In the genomic region with DNA sequence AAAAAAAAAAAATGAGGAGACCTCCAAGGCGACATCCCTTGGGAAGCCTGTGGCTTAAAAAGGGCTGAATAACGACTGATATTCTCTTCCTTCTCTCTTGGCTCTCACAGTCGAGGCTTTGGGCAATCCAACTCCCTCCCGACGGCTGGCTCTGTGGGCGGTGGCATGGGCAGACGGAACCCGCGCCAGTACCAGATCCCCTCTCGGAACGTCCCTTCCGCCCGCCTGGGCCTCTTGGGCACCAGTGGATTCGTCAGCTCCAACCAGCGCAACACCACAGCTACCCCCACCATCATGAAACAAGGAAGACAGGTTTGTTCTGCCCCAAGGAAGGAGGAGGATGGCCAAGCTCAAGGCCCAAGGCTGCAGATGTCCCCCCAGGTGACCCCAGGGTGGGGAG, we compare ENCODE assay signal across 17 cellular contexts.
A peak's percentile ranks its signal among the peaks of the same experiment; 100 is the strongest.
DNase-seq lines count a peak whose midpoint lies in the region; ATAC-seq, FAIRE-seq and TF ChIP-seq lines count a peak whose summit lies in the region.
"Had no signal": no experiment of that assay in that cellular context is flagged by ENCODE, and none has a peak within 500 bp of the region (broad histone marks: within the 10 kb centered on the region; RNA-seq: fewer than 3 reads in every experiment).

No MANE protein-coding gene starts in this region.

- intact Hi-C loops in left ventricle myocardium inferior (cut with micrococcal nuclease) (loop anchor here (5.0 kb wide), 1 partner anchor 83 kb away; no protein-coding TSS in a partner anchor), Right ventricle myocardium superior (cut with DNase I) (loop anchor here (5.0 kb wide), 1 partner anchor 78 kb away; no protein-coding TSS in a partner anchor), aorta (cut with DNase I) (loop anchor here (1.0 to 5.0 kb wide), 4 partner anchors 38 to 210 kb away; no protein-coding TSS in a partner anchor)

- TF ChIP-seq CTCF in left ventricle myocardium inferior (IDR thresholded peaks at IDR 0.05; ENCODE audit: borderline replicate concordance) (no peak), astrocyte (IDR thresholded peaks at IDR 0.05; ENCODE audit: insufficient read depth, low read depth, low read length) (no peak), osteoblast (IDR thresholded peaks at IDR 0.05; ENCODE audit: extremely low read depth, low read depth, low read length) (no peak)

- H3K4me1 ChIP-seq in left ventricle myocardium inferior = peaks cover 91% of the 10 kb centered on the region
- H3K4me1 ChIP-seq in astrocyte (ENCODE audit: insufficient read depth, low read length) = peaks cover 44% of the 10 kb centered on the region
- H3K4me1 ChIP-seq in osteoblast (ENCODE audit: insufficient read depth, low read length) = peaks cover 50% of the 10 kb centered on the region
- H3K4me1 ChIP-seq in aorta (ENCODE audit: control insufficient read depth in 1 of 2, insufficient read depth in 2 of 2, low read length in 2 of 2) = peaks cover 6 to 9% of the 10 kb centered on the region in 2 donors

- DNase-seq in left ventricle myocardium inferior (no peak), Right ventricle myocardium superior (no peak), astrocyte (ENCODE audit: low read depth) (no peak), osteoblast (ENCODE audit: insufficient read length, low spot score, missing footprints) (no peak), aorta (no peak), LoVo (ENCODE audit: low spot score) (no peak)
- no peak for DNase-seq in activated T-cell treated with anti-CD3 and anti-CD28 coated beads, Interleukin-2, amount 50 U/mL, for 4 hours
- DNase-seq: AML-193; CD8-positive, alpha-beta T cell; GOT3; NCI-H1417; NCI-H2029; NCI-H510A treated with DMSO at 0.1 percent for 48 hours; SHP77 treated with DMSO at 0.1 percent for 48 hours had no signal

- H4K20me1 ChIP-seq in astrocyte (ENCODE audit: insufficient read depth, low read length) (peaks cover 11% of the 10 kb centered on the region), osteoblast (ENCODE audit: insufficient read depth, low read length) (no peaks in the 10 kb centered on the region)

- H3K27ac Mint-ChIP-seq in astrocyte (ENCODE audit: unreplicated experiment) = no peak overlapping the region
- H3K27ac Mint-ChIP-seq: CD8-positive, alpha-beta T cell had no signal

- peaks cover 19% of the 10 kb centered on the region for H3K36me3 Mint-ChIP-seq in astrocyte (ENCODE audit: low read depth, unreplicated experiment)
- peaks cover 4% of the 10 kb centered on the region for H3K36me3 Mint-ChIP-seq in activated T-cell treated with anti-CD3 and anti-CD28 coated beads, Interleukin-2, amount 50 U/mL, for 4 hours (ENCODE audit: insufficient read depth)
- H3K36me3 Mint-ChIP-seq: CD8-positive, alpha-beta T cell had no signal

- no peak overlapping the region for H3K4me3 ChIP-seq in left ventricle myocardium inferior
- H3K4me3 ChIP-seq in astrocyte (ENCODE audit: insufficient read depth, low read depth, low read length) = no peak overlapping the region
- no peak overlapping the region for H3K4me3 ChIP-seq in osteoblast (ENCODE audit: insufficient read depth, low read length)
- H3K4me3 ChIP-seq in aorta (ENCODE audit: low read length in 2 of 2) = no peak overlapping the region

- no peaks in the 10 kb centered on the region for H3K27me3 ChIP-seq in left ventricle myocardium inferior (ENCODE audit: low read depth)
- no peaks in the 10 kb centered on the region for H3K27me3 ChIP-seq in astrocyte (ENCODE audit: insufficient read depth, low read length)
- no peaks in the 10 kb centered on the region for H3K27me3 ChIP-seq in osteoblast (ENCODE audit: insufficient read depth, low read length)
- no peaks in the 10 kb centered on the region for H3K27me3 ChIP-seq in aorta (ENCODE audit: control insufficient read depth in 1 of 2, insufficient read depth in 2 of 2, low read length in 1 of 2)

- H3K9me3 Mint-ChIP-seq in astrocyte (ENCODE audit: unreplicated experiment) = no peaks in the 10 kb centered on the region
- H3K9me3 Mint-ChIP-seq in activated T-cell treated with anti-CD3 and anti-CD28 coated beads, Interleukin-2, amount 50 U/mL, for 4 hours = no peaks in the 10 kb centered on the region
- H3K9me3 Mint-ChIP-seq: CD8-positive, alpha-beta T cell had no signal

- H3K36me3 ChIP-seq in left ventricle myocardium inferior = peaks cover 33% of the 10 kb centered on the region
- H3K36me3 ChIP-seq in astrocyte (ENCODE audit: insufficient read depth, low read length) = peaks cover 19% of the 10 kb centered on the region
- H3K36me3 ChIP-seq in osteoblast (ENCODE audit: insufficient read depth, low read length) = peaks cover 23% of the 10 kb centered on the region
- peaks cover 0 to 2% of the 10 kb centered on the region in 2 donors for H3K36me3 ChIP-seq in aorta (ENCODE audit: control insufficient read depth in 1 of 2, insufficient read depth in 2 of 2, low read length in 1 of 2)

- no peak for FAIRE-seq in astrocyte (lab: Jason Lieb, UNC)
- FAIRE-seq: HepG2 had no signal

- no peak overlapping the region for H3K4me3 Mint-ChIP-seq in astrocyte (ENCODE audit: unreplicated experiment)
- H3K4me3 Mint-ChIP-seq in activated T-cell treated with anti-CD3 and anti-CD28 coated beads, Interleukin-2, amount 50 U/mL, for 4 hours = no peak overlapping the region
- H3K4me3 Mint-ChIP-seq: CD8-positive, alpha-beta T cell had no signal

- H3K27me3 Mint-ChIP-seq in astrocyte (ENCODE audit: low read depth, unreplicated experiment) = no peaks in the 10 kb centered on the region
- no peaks in the 10 kb centered on the region for H3K27me3 Mint-ChIP-seq in activated T-cell treated with anti-CD3 and anti-CD28 coated beads, Interleukin-2, amount 50 U/mL, for 4 hours (ENCODE audit: low read depth)

- H3K9ac ChIP-seq in astrocyte (ENCODE audit: low read length) = no peak overlapping the region

- H3K79me2 ChIP-seq in astrocyte (ENCODE audit: insufficient read depth, low read length) (no peaks in the 10 kb centered on the region), osteoblast (ENCODE audit: insufficient read depth, low read length) (no peaks in the 10 kb centered on the region)

- ATAC-seq in Right ventricle myocardium superior (ENCODE audit: poor library complexity) (no peak), aorta (ENCODE audit: low FRiP score) (no peak), HG03196 (IDR thresholded peaks at IDR 0.05; ENCODE audit: unreplicated experiment) (no peak)
- no peak for ATAC-seq in activated T-cell treated with anti-CD3 and anti-CD28 coated beads, Interleukin-2, amount 50 U/mL, for 4 hours
- ATAC-seq: Panc1 had no signal

- WGBS in aorta, 2 donors = 54 to 62% methylated on average over 15 of the region's 15 CpGs

- peaks cover 29% of the 10 kb centered on the region for H3K4me1 Mint-ChIP-seq in astrocyte (ENCODE audit: low read depth, unreplicated experiment)
- peaks cover 34% of the 10 kb centered on the region for H3K4me1 Mint-ChIP-seq in activated T-cell treated with anti-CD3 and anti-CD28 coated beads, Interleukin-2, amount 50 U/mL, for 4 hours (ENCODE audit: low read depth)

- H3K9me3 ChIP-seq in left ventricle myocardium inferior (replicated peaks) = no peaks in the 10 kb centered on the region
- no peaks in the 10 kb centered on the region for H3K9me3 ChIP-seq in astrocyte (ENCODE audit: insufficient read depth, low read depth, low read length)
- no peaks in the 10 kb centered on the region for H3K9me3 ChIP-seq in osteoblast (ENCODE audit: low read depth, low read length)
- H3K9me3 ChIP-seq in aorta (ENCODE audit: control insufficient read depth, low read length) = no peaks in the 10 kb centered on the region

- H3K4me2 ChIP-seq in astrocyte (ENCODE audit: low read length) (no peak overlapping the region), osteoblast (ENCODE audit: insufficient read depth, low read length) (no peak overlapping the region)

- H2AFZ ChIP-seq in astrocyte (ENCODE audit: low read depth, low read length) = no peak overlapping the region
- H2AFZ ChIP-seq in osteoblast (ENCODE audit: low read length) = no peak overlapping the region

- H3K27ac ChIP-seq in left ventricle myocardium inferior (replicated peaks) = peak overlapping the region; percentile 91
- H3K27ac ChIP-seq in astrocyte (ENCODE audit: low read depth, low read length) = peak overlapping the region; percentile 10
- peak overlapping the region; percentile 100 for H3K27ac ChIP-seq in osteoblast (ENCODE audit: low read depth, low read length)
- H3K27ac ChIP-seq in aorta (ENCODE audit: low read depth in 1 of 2, low read length in 2 of 2) = peak overlapping the region; percentile 76 to 78

Comparison
In these comparisons a context has a peak if more than half of its experiments do, and no peak if none do; other contexts are left out.
1. H3K27ac ChIP-seq: peak in every context shown above with its lines; median percentile 100 in osteoblast; 91 in left ventricle myocardium inferior; 77 in aorta; 10 in astrocyte.